23 cellular contexts compared by ENCODE assay signal in the genomic region with DNA sequence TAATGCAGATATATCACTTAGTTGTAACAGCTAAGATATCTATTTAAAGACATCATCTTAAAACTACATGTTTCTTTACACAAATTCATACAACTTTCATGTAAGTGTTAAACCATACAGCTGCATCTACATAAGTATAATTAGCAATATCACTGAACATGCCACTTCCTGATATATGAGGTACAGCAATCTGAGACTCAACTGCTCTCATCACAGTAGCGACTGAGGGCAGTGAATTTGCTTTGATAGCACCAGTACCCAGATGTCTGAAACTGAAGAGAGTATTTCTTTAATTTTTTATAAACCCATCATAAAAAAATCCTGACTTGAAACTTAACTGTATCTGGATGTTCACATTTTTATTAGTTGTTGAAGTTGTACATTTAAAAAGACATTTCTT.
"Had no signal": no experiment of that assay in that cellular context is flagged by ENCODE, and none has a peak within 500 bp of the region (broad histone marks: within the 10 kb centered on the region; RNA-seq: fewer than 3 reads in every experiment).

No MANE protein-coding gene starts in this region.

- DNase-seq: kidney; left colon; left lung; lower lobe of right lung; mammary epithelial cell; mesenchymal stem cell; naive thymus-derived CD8-positive, alpha-beta T cell; nucleus accumbens; pancreas; posterior cingulate gyrus; retina; right cardiac atrium; small intestine; spleen; stimulated activated CD4-positive, alpha-beta T cell treated with anti-CD3 and anti-CD28 coated beads, Interleukin-4, amount 100 ng/mL, for 24 hours; stimulated activated naive CD4-positive, alpha-beta T cell; stimulated activated naive CD8-positive, alpha-beta T cell treated with anti-CD3 and anti-CD28 coated beads, Interleukin-15, amount 100 ng/mL, for 72 hours; substantia nigra; uterus had no signal

- ATAC-seq: left colon; left lung; lower lobe of right lung; naive thymus-derived CD8-positive, alpha-beta T cell; pancreas; right cardiac atrium; sciatic nerve; stimulated activated effector memory CD8-positive, alpha-beta T cell treated with anti-CD3 and anti-CD28 coated beads, Interleukin-12 subunit alpha, Interleukin-12 subunit beta, amount 100 ng/mL, for 72 hours; stimulated activated naive CD8-positive, alpha-beta T cell treated with anti-CD3 and anti-CD28 coated beads, Interleukin-15, amount 100 ng/mL, for 72 hours had no signal

- H3K4me3 ChIP-seq: left lung, lower lobe of right lung, pancreas, prostate gland, spleen, tibial nerve, uterus had no signal

- FAIRE-seq: kidney, pancreas, small intestine had no signal
